Comparison of ENCODE assay signal across 11 cellular contexts in genomic region chr1:61054636-61055035, GRCh38. TPM values are rescaled to one million over a fixed set of nuclear protein-coding genes. Genes with fewer than 3 reads are reported as not detected.
DNase-seq lines count a peak whose midpoint lies in the region; ATAC-seq and TF ChIP-seq lines count a peak whose summit lies in the region.
"Had no signal": no experiment of that assay in that cellular context is flagged by ENCODE, and none has a peak within 500 bp of the region (broad histone marks: within the 10 kb centered on the region; RNA-seq: fewer than 3 reads in every experiment).

No MANE protein-coding gene starts in this region.

- H3K9me3 Mint-ChIP-seq in endothelial cell (ENCODE audit: unreplicated experiment), result no peaks in the 10 kb centered on the region
- H3K9me3 Mint-ChIP-seq in nephron progenitor cell, result no peaks in the 10 kb centered on the region

- no peaks in the 10 kb centered on the region for H3K36me3 Mint-ChIP-seq in endothelial cell (ENCODE audit: low read depth, unreplicated experiment)
- H3K36me3 Mint-ChIP-seq in nephron progenitor cell (ENCODE audit: low read depth), result no peaks in the 10 kb centered on the region
- H3K36me3 Mint-ChIP-seq: activated CD8-positive, alpha-beta memory T cell treated with anti-CD3 and anti-CD28 coated beads, Interleukin-2, amount 10 ng/mL, durations not matched to agents 7 days and 5 days had no signal

- 83% methylated on average over 11 of the region's 11 CpGs for whole genome bisulfite sequencing in right cardiac atrium

- peaks cover 6% of the 10 kb centered on the region for H3K4me1 ChIP-seq in right cardiac atrium (ENCODE audit: control insufficient read depth, insufficient read depth, low read length)

- H3K27ac Mint-ChIP-seq in endothelial cell (ENCODE audit: unreplicated experiment), result no peak overlapping the region
- no peak overlapping the region for H3K27ac Mint-ChIP-seq in nephron progenitor cell
- H3K27ac Mint-ChIP-seq: activated CD8-positive, alpha-beta memory T cell treated with anti-CD3 and anti-CD28 coated beads, Interleukin-2, amount 10 ng/mL, durations not matched to agents 7 days and 5 days had no signal

- H3K4me3 Mint-ChIP-seq in endothelial cell (ENCODE audit: unreplicated experiment), result peak overlapping the region; percentile 24
- peak overlapping the region; percentile 49 for H3K4me3 Mint-ChIP-seq in nephron progenitor cell

- no peak for DNase-seq in right cardiac atrium
- no peak for DNase-seq in left cardiac atrium
- no peak for DNase-seq in endothelial cell (ENCODE audit: low spot score)
- no peak for DNase-seq in nephron progenitor cell
- DNase-seq in superior temporal gyrus (ENCODE audit: extremely low spot score), result no peak
- DNase-seq in NAMALWA (ENCODE audit: low spot score), result no peak
- no peak for DNase-seq in SW480 (ENCODE audit: low spot score)
- DNase-seq: GDM1, T1000 had no signal

- H3K4me1 Mint-ChIP-seq in endothelial cell (ENCODE audit: unreplicated experiment) (peaks cover 41% of the 10 kb centered on the region), nephron progenitor cell (peaks cover 19% of the 10 kb centered on the region)

- no peak for ATAC-seq in right cardiac atrium
- ATAC-seq in left cardiac atrium, result no peak
- no peak for ATAC-seq in GM21529 (IDR thresholded peaks at IDR 0.05; ENCODE audit: unreplicated experiment)
- ATAC-seq: activated CD8-positive, alpha-beta memory T cell treated with anti-CD3 and anti-CD28 coated beads, Interleukin-2, amount 10 ng/mL, durations not matched to agents 7 days and 5 days had no signal

- no peaks in the 10 kb centered on the region for H3K9me3 ChIP-seq in right cardiac atrium (ENCODE audit: control insufficient read depth, low read length)

- no peaks in the 10 kb centered on the region for H3K27me3 ChIP-seq in right cardiac atrium (ENCODE audit: control insufficient read depth, insufficient read depth)

- H3K27me3 Mint-ChIP-seq in endothelial cell (ENCODE audit: unreplicated experiment), result peaks cover 14% of the 10 kb centered on the region
- H3K27me3 Mint-ChIP-seq in nephron progenitor cell (ENCODE audit: low read depth, poor library complexity), result peaks cover 95% of the 10 kb centered on the region

- TF ChIP-seq CTCF in endothelial cell (IDR thresholded peaks at IDR 0.05; ENCODE audit: unreplicated experiment) (no peak), nephron progenitor cell (IDR thresholded peaks at IDR 0.05) (no peak)

- intact Hi-C loops in right cardiac atrium (cut with DNase I) (loop anchor here (5.0 to 10.0 kb wide), 10 partner anchors 128 to 800 kb away; no protein-coding TSS in a partner anchor), left cardiac atrium (cut with DNase I) (loop anchor here (5.0 to 10.0 kb wide), 3 partner anchors 33 to 283 kb away; no protein-coding TSS in a partner anchor)

- peak overlapping the region; percentile 39 for H3K27ac ChIP-seq in right cardiac atrium (ENCODE audit: low read length)

- H3K4me3 ChIP-seq in right cardiac atrium (ENCODE audit: low read length), result no peak overlapping the region

RNA-seq across cellular contexts. Expression of gene NFIA, which starts 27.7 kb away (rescaled TPM):
- total RNA-seq in right cardiac atrium (100 to 1,000 TPM; 108 to 127 (median 113) TPM), left cardiac atrium (10 to 100 TPM; 94.1 to 97.8 TPM), endothelial cell (ENCODE audit: unreplicated experiment) (16.2 TPM)
- polyA plus RNA-seq in right cardiac atrium, result 15.9 TPM
